In the genomic region with DNA sequence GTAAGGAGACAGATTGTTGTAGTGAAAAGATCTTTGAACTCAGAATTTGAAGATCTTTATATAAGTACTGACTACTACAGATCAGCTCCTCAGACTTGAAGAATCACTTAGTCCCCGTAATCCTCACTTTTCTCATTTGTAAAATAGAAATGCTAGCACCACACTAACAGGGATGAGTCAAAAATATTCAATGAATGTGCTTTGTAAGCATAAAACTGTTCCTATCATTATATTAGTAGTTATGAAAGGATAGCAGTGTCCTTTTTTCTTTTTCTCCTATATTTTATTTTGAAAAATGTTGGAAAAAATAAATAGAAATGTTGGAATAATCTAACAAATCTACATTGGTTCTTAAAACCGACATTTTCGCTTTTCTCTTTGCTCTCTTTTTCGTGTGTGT, we compare ENCODE assay signal across 18 cellular contexts. TPM values are rescaled to one million over a fixed set of nuclear protein-coding genes. Genes with fewer than 3 reads are reported as not detected.
DNase-seq lines count a peak whose midpoint lies in the region; ATAC-seq and TF ChIP-seq lines count a peak whose summit lies in the region.
"Had no signal": no experiment of that assay in that cellular context is flagged by ENCODE, and none has a peak within 500 bp of the region (broad histone marks: within the 10 kb centered on the region; RNA-seq: fewer than 3 reads in every experiment).

No MANE protein-coding gene starts in this region.

- no peak for TF ChIP-seq CTCF in CD8-positive, alpha-beta T cell (IDR thresholded peaks at IDR 0.05)
- TF ChIP-seq CTCF in gastroesophageal sphincter (IDR thresholded peaks at IDR 0.05) (no peak), GM10248 (IDR thresholded peaks at IDR 0.05; ENCODE audit: control extremely low read depth, extremely low read depth, low read depth, missing control alignments) (no peak)

- H3K36me3 Mint-ChIP-seq in activated T-cell treated with anti-CD3 and anti-CD28 coated beads, Interleukin-2, amount 50 U/mL, for 72 hours (ENCODE audit: insufficient read depth in 2 of 2) = peaks cover 6 to 25% of the 10 kb centered on the region in 2 donors
- peaks cover 42% of the 10 kb centered on the region for H3K36me3 Mint-ChIP-seq in CD8-positive, alpha-beta T cell
- peaks cover 31% of the 10 kb centered on the region for H3K36me3 Mint-ChIP-seq in activated naive CD8-positive, alpha-beta T cell
- peaks cover 22% of the 10 kb centered on the region for H3K36me3 Mint-ChIP-seq in memory B cell

- H3K36me3 ChIP-seq in CD8-positive, alpha-beta T cell (ENCODE audit: insufficient read depth, low read length) = no peaks in the 10 kb centered on the region
- peaks cover 0 to 18% of the 10 kb centered on the region in 2 donors for H3K36me3 ChIP-seq in gastroesophageal sphincter

- H3K4me1 ChIP-seq in CD8-positive, alpha-beta T cell (ENCODE audit: insufficient read depth, low read length) = peaks cover 89% of the 10 kb centered on the region
- H3K4me1 ChIP-seq in gastroesophageal sphincter = peaks cover 0 to 18% (median 0%) of the 10 kb centered on the region in 3 donors

- H3K27ac ChIP-seq in CD8-positive, alpha-beta T cell (ENCODE audit: low read depth, low read length) = no peak overlapping the region
- no peak overlapping the region for H3K27ac ChIP-seq in gastroesophageal sphincter
- H3K27ac ChIP-seq: C4-2B, PC-9 had no signal

- no peak overlapping the region for H3K4me3 ChIP-seq in CD8-positive, alpha-beta T cell (ENCODE audit: low read depth, low read length)
- no peak overlapping the region for H3K4me3 ChIP-seq in gastroesophageal sphincter
- H3K4me3 ChIP-seq: PC-9 had no signal

- no peak for TF ChIP-seq EP300 in gastroesophageal sphincter (IDR thresholded peaks at IDR 0.05)

- no peaks in the 10 kb centered on the region for H3K27me3 ChIP-seq in CD8-positive, alpha-beta T cell (ENCODE audit: insufficient read depth, low read length)
- no peaks in the 10 kb centered on the region for H3K27me3 ChIP-seq in gastroesophageal sphincter

- no peaks in the 10 kb centered on the region for H3K9me3 ChIP-seq in CD8-positive, alpha-beta T cell (ENCODE audit: low read length)
- no peaks in the 10 kb centered on the region for H3K9me3 ChIP-seq in gastroesophageal sphincter

- peak overlapping the region; percentile 74 to 81 for H3K4me3 Mint-ChIP-seq in activated T-cell treated with anti-CD3 and anti-CD28 coated beads, Interleukin-2, amount 50 U/mL, for 72 hours
- H3K4me3 Mint-ChIP-seq in CD8-positive, alpha-beta T cell = no peak overlapping the region
- no peak overlapping the region for H3K4me3 Mint-ChIP-seq in activated naive CD8-positive, alpha-beta T cell
- H3K4me3 Mint-ChIP-seq in memory B cell = no peak overlapping the region

- no peak for DNase-seq in activated T-cell treated with anti-CD3 and anti-CD28 coated beads, Interleukin-2, amount 50 U/mL, for 72 hours
- no peak for DNase-seq in activated T-cell treated with anti-CD3 and anti-CD28 coated beads, Interleukin-2, amount 50 U/mL, for 1 hour
- no peak for DNase-seq in CD8-positive, alpha-beta T cell
- DNase-seq in memory B cell (ENCODE audit: low spot score in 2 of 2) (no peak), GM10248 (ENCODE audit: extremely low spot score) (no peak)
- DNase-seq: EL, H7, Kasumi-1, MM.1S, NCI-H1092 treated with DMSO at 0.1 percent for 48 hours, NCI-H1694, NCI-H2227 treated with DMSO at 0.1 percent for 48 hours, NCI-H524, PC-9 had no signal

- H3K27me3 Mint-ChIP-seq in activated T-cell treated with anti-CD3 and anti-CD28 coated beads, Interleukin-2, amount 50 U/mL, for 72 hours (ENCODE audit: low read depth) = no peaks in the 10 kb centered on the region
- no peaks in the 10 kb centered on the region for H3K27me3 Mint-ChIP-seq in CD8-positive, alpha-beta T cell (ENCODE audit: low read depth)
- no peaks in the 10 kb centered on the region for H3K27me3 Mint-ChIP-seq in activated naive CD8-positive, alpha-beta T cell
- H3K27me3 Mint-ChIP-seq in memory B cell = no peaks in the 10 kb centered on the region

- intact Hi-C loops in CD8-positive, alpha-beta T cell (cut with DNase I, micrococcal nuclease) = no loop called here

- peaks cover 98% of the 10 kb centered on the region for H3K4me1 Mint-ChIP-seq in activated T-cell treated with anti-CD3 and anti-CD28 coated beads, Interleukin-2, amount 50 U/mL, for 72 hours (ENCODE audit: low read depth)
- peaks cover 90% of the 10 kb centered on the region for H3K4me1 Mint-ChIP-seq in CD8-positive, alpha-beta T cell (ENCODE audit: low read depth)
- peaks cover 96% of the 10 kb centered on the region for H3K4me1 Mint-ChIP-seq in activated naive CD8-positive, alpha-beta T cell (ENCODE audit: low read depth)
- peaks cover 46% of the 10 kb centered on the region for H3K4me1 Mint-ChIP-seq in memory B cell

- CTCF ChIA-PET in CD8-positive, alpha-beta T cell (lab: Charles Lee) = interaction anchor here (1.5 kb wide), 1 partner anchor 7 kb away, joined by 5 read pairs; no protein-coding TSS in a partner anchor
- CTCF ChIA-PET in GM10248 (lab: Yijun Ruan, JAX) = interaction anchor here (1.0 to 2.4 kb wide), 3 partner anchors 10 to 22 kb away, joined by 3 to 6 read pairs (median 3); no protein-coding TSS in a partner anchor

- 93 to 96% methylated on average over 4 of the region's 4 CpGs for WGBS in gastroesophageal sphincter (ENCODE audit: low coverage in 1 of 2), 2 donors

- POLR2A ChIA-PET in CD8-positive, alpha-beta T cell (lab: Charles Lee) = no interaction called here
- POLR2A ChIA-PET in GM10248 (lab: Yijun Ruan, JAX) = no interaction called here

- no peaks in the 10 kb centered on the region for H3K9me3 Mint-ChIP-seq in activated T-cell treated with anti-CD3 and anti-CD28 coated beads, Interleukin-2, amount 50 U/mL, for 72 hours
- no peaks in the 10 kb centered on the region for H3K9me3 Mint-ChIP-seq in CD8-positive, alpha-beta T cell
- no peaks in the 10 kb centered on the region for H3K9me3 Mint-ChIP-seq in activated naive CD8-positive, alpha-beta T cell (ENCODE audit: low read depth)
- no peaks in the 10 kb centered on the region for H3K9me3 Mint-ChIP-seq in memory B cell

- H3K27ac Mint-ChIP-seq in activated T-cell treated with anti-CD3 and anti-CD28 coated beads, Interleukin-2, amount 50 U/mL, for 72 hours = peak overlapping the region; percentile 4
- H3K27ac Mint-ChIP-seq in CD8-positive, alpha-beta T cell = peak overlapping the region; percentile 10
- H3K27ac Mint-ChIP-seq in activated naive CD8-positive, alpha-beta T cell = peak overlapping the region; percentile 98
- H3K27ac Mint-ChIP-seq in memory B cell = peak overlapping the region; percentile 60

- TF ChIP-seq POLR2A in gastroesophageal sphincter (IDR thresholded peaks at IDR 0.05) = no peak

- ATAC-seq in activated T-cell treated with anti-CD3 and anti-CD28 coated beads, Interleukin-2, amount 50 U/mL, for 72 hours (replicated peaks in 1 of 2) = no peak
- no peak for ATAC-seq in CD8-positive, alpha-beta T cell
- no peak for ATAC-seq in memory B cell (ENCODE audit: low read depth)
- ATAC-seq in gastroesophageal sphincter = no peak
- no peak for ATAC-seq in GM18858 (IDR thresholded peaks at IDR 0.05; ENCODE audit: unreplicated experiment)

RNA-seq across cellular contexts. Expression of gene NFKB1, which starts 25.4 kb away (rescaled TPM):
- 100 to 1,000 TPM; 151 to 167 TPM for total RNA-seq in activated T-cell treated with anti-CD3 and anti-CD28 coated beads, Interleukin-2, amount 50 U/mL, for 72 hours
- 100 to 1,000 TPM; 278 to 289 TPM for total RNA-seq in CD8-positive, alpha-beta T cell
- 10 to 100 TPM; 27.6 to 50.1 (median 43.8) TPM for total RNA-seq in gastroesophageal sphincter

Comparison
In these comparisons a context has a peak if more than half of its experiments do, and no peak if none do; other contexts are left out.
1. H3K27ac Mint-ChIP-seq: peak in every context shown above with its lines; median percentile 98 in activated naive CD8-positive, alpha-beta T cell; 60 in memory B cell; 10 in CD8-positive, alpha-beta T cell; 4 in activated T-cell treated with anti-CD3 and anti-CD28 coated beads, Interleukin-2, amount 50 U/mL, for 72 hours.
2. H3K4me3 Mint-ChIP-seq: peak in activated T-cell treated with anti-CD3 and anti-CD28 coated beads, Interleukin-2, amount 50 U/mL, for 72 hours (2 of 2); none in CD8-positive, alpha-beta T cell (single experiment), activated naive CD8-positive, alpha-beta T cell (single experiment) and memory B cell (single experiment).